ENCODE assay signal across 19 cellular contexts in genomic region chr18:32026491-32027086, GRCh38. TPM values are rescaled to one million over a fixed set of nuclear protein-coding genes. Genes with fewer than 3 reads are reported as not detected.
DNase-seq lines count a peak whose midpoint lies in the region; ATAC-seq and TF ChIP-seq lines count a peak whose summit lies in the region.
"Had no signal": no experiment of that assay in that cellular context is flagged by ENCODE, and none has a peak within 500 bp of the region (broad histone marks: within the 10 kb centered on the region; RNA-seq: fewer than 3 reads in every experiment).

No MANE protein-coding gene starts in this region.

- peak overlapping the region; percentile 62 for H3K4me3 Mint-ChIP-seq in T-helper 1 cell treated with Interleukin-12 subunit alpha and Interleukin-12 subunit beta and Interleukin-4 antibody, amounts not matched to agents 30 μg/mL and 1 μg/mL, for 36 hours
- peak overlapping the region; percentile 68 for H3K4me3 Mint-ChIP-seq in activated CD8-positive, alpha-beta T cell treated with anti-CD3 and anti-CD28 coated beads for 36 hours
- H3K4me3 Mint-ChIP-seq in naive thymus-derived CD4-positive, alpha-beta T cell: peak overlapping the region; percentile 50 to 92 (median 74)

- H3K9me3 Mint-ChIP-seq in T-helper 1 cell treated with Interleukin-12 subunit alpha and Interleukin-12 subunit beta and Interleukin-4 antibody, amounts not matched to agents 30 μg/mL and 1 μg/mL, for 36 hours: no peaks in the 10 kb centered on the region
- H3K9me3 Mint-ChIP-seq in activated CD8-positive, alpha-beta T cell treated with anti-CD3 and anti-CD28 coated beads for 36 hours: no peaks in the 10 kb centered on the region
- H3K9me3 Mint-ChIP-seq in naive thymus-derived CD4-positive, alpha-beta T cell: peaks cover 0 to 1% (median 0%) of the 10 kb centered on the region in 11 donors

- H3K36me3 ChIP-seq in naive thymus-derived CD4-positive, alpha-beta T cell (ENCODE audit: control insufficient read depth in 2 of 3, insufficient read depth in 3 of 3, low read length in 3 of 3): peaks cover 0 to 16% (median 10%) of the 10 kb centered on the region in 3 experiments
- H3K36me3 ChIP-seq in right atrium auricular region (no peaks in the 10 kb centered on the region), heart left ventricle (no peaks in the 10 kb centered on the region)
- H3K36me3 ChIP-seq: BE2C, breast epithelium, gastrocnemius medialis, tibial artery had no signal

- no peak overlapping the region for H3K4me3 ChIP-seq in naive thymus-derived CD4-positive, alpha-beta T cell (ENCODE audit: low read length)
- no peak overlapping the region for H3K4me3 ChIP-seq in right atrium auricular region
- H3K4me3 ChIP-seq in heart left ventricle: no peak overlapping the region
- H3K4me3 ChIP-seq: breast epithelium, gastrocnemius medialis, tibial artery had no signal

- no peak for TF ChIP-seq CTCF in activated CD8-positive, alpha-beta T cell treated with anti-CD3 and anti-CD28 coated beads for 36 hours (IDR thresholded peaks at IDR 0.05)
- TF ChIP-seq CTCF in right atrium auricular region (IDR thresholded peaks at IDR 0.05) (no peak), heart left ventricle (IDR thresholded peaks at IDR 0.05) (no peak)

- peak overlapping the region; percentile 65 for H3K27ac Mint-ChIP-seq in T-helper 1 cell treated with Interleukin-12 subunit alpha and Interleukin-12 subunit beta and Interleukin-4 antibody, amounts not matched to agents 30 μg/mL and 1 μg/mL, for 36 hours
- H3K27ac Mint-ChIP-seq in activated CD8-positive, alpha-beta T cell treated with anti-CD3 and anti-CD28 coated beads for 36 hours: peak overlapping the region; percentile 58
- H3K27ac Mint-ChIP-seq in naive thymus-derived CD4-positive, alpha-beta T cell: peak overlapping the region in 8 of 9 donors; percentile 3 to 89 (median 77)

- intact Hi-C loops in activated CD8-positive, alpha-beta T cell treated with anti-CD3 and anti-CD28 coated beads for 36 hours (cut with micrococcal nuclease): no loop called here
- intact Hi-C loops in naive thymus-derived CD4-positive, alpha-beta T cell (cut with micrococcal nuclease): no loop called here
- intact Hi-C loops in heart left ventricle (cut with DNase I): loop anchor here in 2 of 10 donors (10.0 kb wide), 1 partner anchor 48 kb away; no protein-coding TSS in a partner anchor

- H3K4me1 ChIP-seq in naive thymus-derived CD4-positive, alpha-beta T cell (ENCODE audit: control insufficient read depth in 2 of 2, insufficient read depth in 2 of 2, low read length in 2 of 2): peaks cover 51 to 61% of the 10 kb centered on the region in 2 donors
- H3K4me1 ChIP-seq in right atrium auricular region: no peaks in the 10 kb centered on the region
- peaks cover 0 to 37% (median 2%) of the 10 kb centered on the region in 12 donors for H3K4me1 ChIP-seq in heart left ventricle
- H3K4me1 ChIP-seq: BE2C, breast epithelium, gastrocnemius medialis, tibial artery had no signal

- no peaks in the 10 kb centered on the region for H3K27me3 ChIP-seq in naive thymus-derived CD4-positive, alpha-beta T cell (ENCODE audit: control insufficient read depth in 2 of 2, insufficient read depth in 2 of 2, low read length in 2 of 2)
- no peaks in the 10 kb centered on the region for H3K27me3 ChIP-seq in right atrium auricular region
- no peaks in the 10 kb centered on the region for H3K27me3 ChIP-seq in heart left ventricle
- H3K27me3 ChIP-seq: BE2C, breast epithelium, gastrocnemius medialis, tibial artery had no signal

- H3K27ac ChIP-seq in naive thymus-derived CD4-positive, alpha-beta T cell (ENCODE audit: low read depth, low read length): no peak overlapping the region
- no peak overlapping the region for H3K27ac ChIP-seq in right atrium auricular region
- H3K27ac ChIP-seq in heart left ventricle: no peak overlapping the region
- H3K27ac ChIP-seq: 22Rv1, breast epithelium, gastrocnemius medialis, tibial artery had no signal

- H3K4me1 Mint-ChIP-seq in T-helper 1 cell treated with Interleukin-12 subunit alpha and Interleukin-12 subunit beta and Interleukin-4 antibody, amounts not matched to agents 30 μg/mL and 1 μg/mL, for 36 hours (ENCODE audit: low read depth): peaks cover 50% of the 10 kb centered on the region
- H3K4me1 Mint-ChIP-seq in activated CD8-positive, alpha-beta T cell treated with anti-CD3 and anti-CD28 coated beads for 36 hours (ENCODE audit: low read depth): peaks cover 71% of the 10 kb centered on the region
- H3K4me1 Mint-ChIP-seq in naive thymus-derived CD4-positive, alpha-beta T cell: peaks cover 47 to 92% (median 81%) of the 10 kb centered on the region in 7 donors

- WGBS in heart left ventricle, 4 donors: 68 to 73% (median 72%) methylated on average over 4 of the region's 4 CpGs

- ATAC-seq in GM18907 (IDR thresholded peaks at IDR 0.05; ENCODE audit: unreplicated experiment) (peak; percentile 21), heart left ventricle (no peak)
- peak; percentile 37 for ATAC-seq in activated CD8-positive, alpha-beta T cell treated with anti-CD3 and anti-CD28 coated beads for 36 hours
- ATAC-seq in naive thymus-derived CD4-positive, alpha-beta T cell: no peak
- ATAC-seq: gastrocnemius medialis, left cardiac atrium had no signal

- DNase-seq in T-helper 1 cell: no peak
- no peak for DNase-seq in activated CD8-positive, alpha-beta T cell treated with anti-CD3 and anti-CD28 coated beads for 36 hours
- DNase-seq in naive thymus-derived CD4-positive, alpha-beta T cell: no peak
- DNase-seq in right atrium auricular region (ENCODE audit: low spot score): no peak
- no peak for DNase-seq in stimulated activated CD4-positive, alpha-beta T cell treated with anti-CD3 and anti-CD28 coated beads, Interleukin-4, amount 100 ng/mL, for 1 hour
- no peak for DNase-seq in heart left ventricle
- DNase-seq: BE2C, dermis blood vessel endothelial cell, gastrocnemius medialis, GDM1, left cardiac atrium, mesendoderm, NCI-H187, NCI-H446, tibial artery had no signal

- peaks cover 43% of the 10 kb centered on the region for H3K36me3 Mint-ChIP-seq in T-helper 1 cell treated with Interleukin-12 subunit alpha and Interleukin-12 subunit beta and Interleukin-4 antibody, amounts not matched to agents 30 μg/mL and 1 μg/mL, for 36 hours (ENCODE audit: low read depth)
- H3K36me3 Mint-ChIP-seq in activated CD8-positive, alpha-beta T cell treated with anti-CD3 and anti-CD28 coated beads for 36 hours (ENCODE audit: low read depth): peaks cover 13% of the 10 kb centered on the region
- H3K36me3 Mint-ChIP-seq in naive thymus-derived CD4-positive, alpha-beta T cell: peaks cover 4 to 46% (median 32%) of the 10 kb centered on the region in 5 donors

- no peaks in the 10 kb centered on the region for H3K9me3 ChIP-seq in naive thymus-derived CD4-positive, alpha-beta T cell (ENCODE audit: control insufficient read depth in 2 of 3, low read length in 3 of 3)
- H3K9me3 ChIP-seq in right atrium auricular region: no peaks in the 10 kb centered on the region
- no peaks in the 10 kb centered on the region for H3K9me3 ChIP-seq in heart left ventricle
- H3K9me3 ChIP-seq: BE2C, breast epithelium, gastrocnemius medialis, tibial artery had no signal

- no peaks in the 10 kb centered on the region for H3K27me3 Mint-ChIP-seq in T-helper 1 cell treated with Interleukin-12 subunit alpha and Interleukin-12 subunit beta and Interleukin-4 antibody, amounts not matched to agents 30 μg/mL and 1 μg/mL, for 36 hours (ENCODE audit: low read depth)
- H3K27me3 Mint-ChIP-seq in activated CD8-positive, alpha-beta T cell treated with anti-CD3 and anti-CD28 coated beads for 36 hours: no peaks in the 10 kb centered on the region
- H3K27me3 Mint-ChIP-seq in naive thymus-derived CD4-positive, alpha-beta T cell: no peaks in the 10 kb centered on the region

- CTCF ChIA-PET in activated CD8-positive, alpha-beta T cell treated with anti-CD3 and anti-CD28 coated beads for 36 hours (lab: Charles Lee): interaction anchor here (1.0 to 2.1 kb wide), 5 partner anchors 11 to 46 kb away, joined by 3 to 10 read pairs (median 5); no protein-coding TSS in a partner anchor
- CTCF ChIA-PET in naive thymus-derived CD4-positive, alpha-beta T cell (lab: Charles Lee): no interaction called here

- TF ChIP-seq POLR2A in heart left ventricle (IDR thresholded peaks at IDR 0.05): no peak

- POLR2A ChIA-PET in activated CD8-positive, alpha-beta T cell treated with anti-CD3 and anti-CD28 coated beads for 36 hours (lab: Charles Lee): interaction anchor here (0.8 to 4.8 kb wide), 6 partner anchors 8 to 65 kb away, joined by 3 to 35 read pairs (median 4); partner anchors contain the start of genes RNF125 and RNF138
- POLR2A ChIA-PET in naive thymus-derived CD4-positive, alpha-beta T cell (lab: Charles Lee): interaction anchor here (0.6 to 1.5 kb wide), 3 partner anchors 14 to 66 kb away, joined by 3 to 4 read pairs (median 3); partner anchors contain the start of gene RNF138

RNA-seq across cellular contexts. Expression of gene RNF125, which starts 8.0 kb away (rescaled TPM):
- total RNA-seq in activated CD8-positive, alpha-beta T cell treated with anti-CD3 and anti-CD28 coated beads for 36 hours: 10 to 100 TPM; 15.3 to 19.1 TPM
- total RNA-seq in naive thymus-derived CD4-positive, alpha-beta T cell: 10 to 100 TPM; 30.3 to 59.8 (median 37.1) TPM
- 10 to 100 TPM; 20.9 to 64.7 TPM for polyA plus RNA-seq in naive thymus-derived CD4-positive, alpha-beta T cell
- total RNA-seq in right atrium auricular region (1 to 10 TPM; 1.7 to 5.6 TPM), heart left ventricle (10 to 100 TPM in 1 of 9 donors, 1 to 10 TPM in 8; 1.1 to 12.5 (median 3.8) TPM)
- polyA plus RNA-seq in heart left ventricle: 1 to 10 TPM; 2.8 to 3.0 TPM

Comparison
In these comparisons a context has a peak if more than half of its experiments do, and no peak if none do; other contexts are left out.
1. ATAC-seq: peak in GM18907 (single experiment) and activated CD8-positive, alpha-beta T cell treated with anti-CD3 and anti-CD28 coated beads for 36 hours (single experiment); none in naive thymus-derived CD4-positive, alpha-beta T cell (single experiment) and heart left ventricle (0 of 4).
2. Peak in every context shown above with its lines, with median percentiles within 50 percentile points of each other: H3K27ac Mint-ChIP-seq and H3K4me3 Mint-ChIP-seq.